ENCODE assay signal across 9 cellular contexts in the genomic region with DNA sequence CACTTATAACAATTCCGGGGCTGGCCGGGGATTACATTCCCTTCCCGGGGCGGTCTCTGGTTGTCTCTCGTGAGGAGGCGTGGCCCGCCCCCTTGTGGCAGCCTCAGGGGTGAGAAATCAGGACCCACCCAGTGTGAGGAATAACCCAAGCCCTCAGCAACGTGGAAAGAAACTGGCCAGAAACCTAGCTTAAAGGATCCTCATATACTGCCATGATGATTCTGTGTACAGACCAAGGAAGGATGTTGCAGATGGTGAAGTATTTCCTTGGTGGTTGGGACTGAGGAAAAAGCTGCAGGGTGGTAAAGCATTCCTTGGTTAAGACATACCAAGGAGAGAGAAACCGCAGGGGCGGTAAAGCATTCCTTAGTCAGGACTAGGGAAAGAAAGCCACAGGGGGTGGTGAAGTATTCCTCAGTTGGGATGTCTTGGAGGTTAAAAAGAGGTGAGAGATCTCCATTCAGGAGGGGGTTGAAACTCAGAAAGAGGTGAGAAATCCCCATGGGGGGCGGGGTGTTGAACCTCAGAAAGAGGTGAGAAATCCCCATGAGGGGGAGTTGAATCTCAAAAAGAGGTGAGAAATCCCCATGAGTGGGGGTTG.
DNase-seq lines count a peak whose midpoint lies in the region; ATAC-seq, FAIRE-seq and TF ChIP-seq lines count a peak whose summit lies in the region.
"Had no signal": no experiment of that assay in that cellular context is flagged by ENCODE, and none has a peak within 500 bp of the region (broad histone marks: within the 10 kb centered on the region; RNA-seq: fewer than 3 reads in every experiment).

No MANE protein-coding gene starts in this region.

- H3K4ac ChIP-seq in IMR-90 (ENCODE audit: low read depth, low read length), result peak overlapping the region; percentile 40; the same call in 1 of the 2 replicates
- H3K4ac ChIP-seq in H1 (replicated peaks; ENCODE audit: insufficient read length, low read depth, low read length), result no peak overlapping the region
- H3K4ac ChIP-seq in neuronal stem cell (ENCODE audit: low read length), result no peak overlapping the region

- H3K27me3 ChIP-seq in IMR-90 (ENCODE audit: control insufficient read depth, insufficient read depth, low read length), result no peaks in the 10 kb centered on the region
- no peaks in the 10 kb centered on the region; a peak in 1 of 7 replicates for H3K27me3 ChIP-seq in H1 (replicated peaks in 1 of 4; ENCODE audit: control insufficient read depth in 3 of 4, extremely low read depth in 1 of 4, insufficient read depth in 3 of 4, low read length in 3 of 4)
- H3K27me3 ChIP-seq in parathyroid adenoma (ENCODE audit: control insufficient read depth, insufficient read depth, low read length), result no peaks in the 10 kb centered on the region
- H3K27me3 ChIP-seq in neuronal stem cell (ENCODE audit: control insufficient read depth in 3 of 3, insufficient read depth in 3 of 3, low read depth in 1 of 3, low read length in 3 of 3), result no peaks in the 10 kb centered on the region

- in situ Hi-C loops in IMR-90 (cut with MboI; ENCODE audit: low sequenced_read_pairs), result no loop called here

- intact Hi-C loops in IMR-90 (cut with micrococcal nuclease), result no loop called here

- H3K4me2 ChIP-seq in IMR-90 (ENCODE audit: low read depth, low read length) (peak overlapping the region; percentile 52; the same call in 1 of the 2 replicates), H1 (ENCODE audit: insufficient read depth in 1 of 2, low read depth in 2 of 2, low read length in 2 of 2) (peak overlapping the region; percentile 64 to 66), parathyroid adenoma (ENCODE audit: low read length) (no peak overlapping the region), neuronal stem cell (ENCODE audit: insufficient read depth, low read length, poor library complexity, severe bottlenecking) (no peak overlapping the region)

- H3K9ac ChIP-seq in IMR-90 (ENCODE audit: low read depth, low read length), result no peak overlapping the region
- no peak overlapping the region for H3K9ac ChIP-seq in H1 (replicated peaks in 1 of 4; ENCODE audit: extremely low read depth in 1 of 4, low read depth in 3 of 4, low read length in 3 of 4)
- no peak overlapping the region for H3K9ac ChIP-seq in parathyroid adenoma
- no peak overlapping the region for H3K9ac ChIP-seq in neuronal stem cell (ENCODE audit: low read depth, low read length, poor library complexity)

- H3K79me1 ChIP-seq in IMR-90 (ENCODE audit: low read depth in 1 of 2, low read length in 2 of 2) (peaks cover 4 to 5% of the 10 kb centered on the region in 2 experiments; a peak in 1 of 4 replicates), H1 (ENCODE audit: low read depth, low read length) (no peaks in the 10 kb centered on the region), neuronal stem cell (ENCODE audit: low read depth, low read length) (no peaks in the 10 kb centered on the region)

- ATAC-seq in IMR-90 (ENCODE audit: low read depth) (peak; percentile 75), HG02884 (IDR thresholded peaks at IDR 0.05; ENCODE audit: unreplicated experiment) (no peak), GM19351 (IDR thresholded peaks at IDR 0.05; ENCODE audit: unreplicated experiment) (no peak)

- CTCF ChIA-PET in IMR-90 (lab: Yijun Ruan, JAX) (no interaction called here), H1 (lab: Charles Lee; ENCODE audit: partially characterized antibody) (interaction anchor here (0.8 to 1.2 kb wide), 8 partner anchors 9 to 113 kb away, joined by 3 to 5 read pairs (median 3); no protein-coding TSS in a partner anchor)

- H2BK12ac ChIP-seq in H1 (ENCODE audit: low read depth, low read length), result peak overlapping the region; percentile 17; the same call in 1 of the 2 replicates
- H2BK12ac ChIP-seq in neuronal stem cell (ENCODE audit: low read length), result no peak overlapping the region

- H2BK5ac ChIP-seq in IMR-90 (ENCODE audit: low read depth, low read length, poor library complexity, severe bottlenecking), result no peak overlapping the region
- H2BK5ac ChIP-seq in H1 (ENCODE audit: low read depth, low read length), result peak overlapping the region; percentile 58; the same call in 1 of the 2 replicates
- H2BK5ac ChIP-seq in neuronal stem cell (ENCODE audit: low read length), result no peak overlapping the region

- H3K9me3 ChIP-seq in IMR-90 (ENCODE audit: control insufficient read depth, insufficient read depth, low read length) (no peaks in the 10 kb centered on the region), H1 (ENCODE audit: insufficient read depth in 2 of 2, low read depth in 1 of 2, low read length in 1 of 2) (no peaks in the 10 kb centered on the region), parathyroid adenoma (ENCODE audit: control insufficient read depth, low read length) (no peaks in the 10 kb centered on the region), neuronal stem cell (replicated peaks in 1 of 2; ENCODE audit: control insufficient read depth in 2 of 2, insufficient read depth in 1 of 2, low read depth in 1 of 2, low read length in 2 of 2) (no peaks in the 10 kb centered on the region)

- H4K5ac ChIP-seq in IMR-90 (ENCODE audit: low read depth, low read length) (no peak overlapping the region), H1 (ENCODE audit: insufficient read length, low read depth, low read length) (no peak overlapping the region)

- H2BK20ac ChIP-seq in IMR-90 (ENCODE audit: low read depth, low read length), result no peak overlapping the region; the same call in 1 of the 2 replicates
- H2BK20ac ChIP-seq in H1 (ENCODE audit: low read length), result no peak overlapping the region

- peak in 1 of 2 experiments; percentile 74; a peak in 1 of 3 replicates for TF ChIP-seq EP300 in H1 (IDR thresholded peaks at IDR 0.05; ENCODE audit: borderline replicate concordance in 1 of 2, low read depth in 2 of 2, low read length in 2 of 2)

- H3K18ac ChIP-seq in IMR-90 (ENCODE audit: low read depth, low read length), result no peak overlapping the region
- H3K18ac ChIP-seq in H1 (ENCODE audit: extremely low read depth, low read length), result peak overlapping the region; percentile 17; the same call in 1 of the 2 replicates
- no peak overlapping the region for H3K18ac ChIP-seq in neuronal stem cell (ENCODE audit: low read length)

- dilution Hi-C loops in IMR-90 (cut with HindIII; ENCODE audit: low sequenced_read_pairs, unreplicated experiment), result no loop called here

- H3K23ac ChIP-seq in IMR-90 (ENCODE audit: low read depth, low read length) (no peak overlapping the region), H1 (ENCODE audit: insufficient read length) (no peak overlapping the region), neuronal stem cell (ENCODE audit: low read depth, low read length, poor library complexity) (no peak overlapping the region)

- POLR2A ChIA-PET in IMR-90 (lab: Charles Lee; ENCODE audit: unreplicated experiment), result interaction anchor here (0.6 kb wide), 1 partner anchor 1136 kb away, joined by 7 read pairs; a partner anchor contains a TSS
- POLR2A ChIA-PET in H1 (lab: Charles Lee; ENCODE audit: partially characterized antibody), result no interaction called here

- H2BK15ac ChIP-seq in IMR-90 (ENCODE audit: low read depth, low read length) (no peak overlapping the region), H1 (ENCODE audit: low read length) (no peak overlapping the region), neuronal stem cell (ENCODE audit: low read length) (no peak overlapping the region)

- no peak overlapping the region for H4K91ac ChIP-seq in IMR-90 (ENCODE audit: insufficient read depth, low read depth, low read length)
- H4K91ac ChIP-seq in H1 (replicated peaks; ENCODE audit: insufficient read length, low read length), result no peak overlapping the region
- H4K91ac ChIP-seq in neuronal stem cell (ENCODE audit: low read depth, low read length, poor library complexity), result no peak overlapping the region

- H3K14ac ChIP-seq in IMR-90 (replicated peaks; ENCODE audit: low read depth, low read length) (no peak overlapping the region), H1 (ENCODE audit: insufficient read length) (no peak overlapping the region), neuronal stem cell (ENCODE audit: low read length) (no peak overlapping the region)

- no peaks in the 10 kb centered on the region; the same call in 1 of the 2 replicates for H3K23me2 ChIP-seq in H1 (ENCODE audit: low read depth, low read length)

- WGBS in IMR-90 (ENCODE audit: extremely low coverage in 2 of 2, insufficient read length in 1 of 2), 2 experiments, result 20% methylated on average over 1 of the region's 11 CpGs; no CpG with 5 or more reads in 1 of the 2 experiments
- 31% methylated on average over 11 of the region's 11 CpGs; no CpG with 5 or more reads in 1 of the 2 experiments for WGBS in H1 (ENCODE audit: extremely low coverage in 1 of 2, insufficient coverage in 1 of 2, insufficient read length in 1 of 2, insufficient replicate concordance in 2 of 2, low coverage in 1 of 2, low lambda C conversion rate in 2 of 2, missing lambda C conversion rate in 1 of 2), 2 experiments
- no CpG with 5 or more reads among the region's 11 CpGs for WGBS in neuronal stem cell (ENCODE audit: extremely low coverage in 2 of 2, insufficient read length in 2 of 2, insufficient replicate concordance in 1 of 2), 2 donors

- peaks cover 4% of the 10 kb centered on the region; the same call in 1 of the 2 replicates for H3K9me1 ChIP-seq in IMR-90 (ENCODE audit: insufficient read depth, low read length)

- H3K36me3 ChIP-seq in IMR-90 (ENCODE audit: control insufficient read depth, insufficient read depth, low read length), result no peaks in the 10 kb centered on the region
- H3K36me3 ChIP-seq in H1 (ENCODE audit: control insufficient read depth in 2 of 4, insufficient read depth in 4 of 4, low read length in 3 of 4), result no peaks in the 10 kb centered on the region
- no peaks in the 10 kb centered on the region for H3K36me3 ChIP-seq in parathyroid adenoma (ENCODE audit: control insufficient read depth, insufficient read depth, low read length)
- H3K36me3 ChIP-seq in neuronal stem cell (replicated peaks in 1 of 2; ENCODE audit: control insufficient read depth in 2 of 2, insufficient read depth in 2 of 2, low read length in 2 of 2), result no peaks in the 10 kb centered on the region

- no peak overlapping the region for H3K56ac ChIP-seq in IMR-90 (ENCODE audit: extremely low read depth, insufficient read depth, low read length)
- H3K56ac ChIP-seq in H1 (replicated peaks; ENCODE audit: insufficient read length, low read depth, low read length), result no peak overlapping the region

- BruUV-seq in IMR-90 (replicated peaks; lab: Mats Ljungman, UMichigan), result no TSS peak

- H2AK5ac ChIP-seq in IMR-90 (ENCODE audit: low read depth, low read length) (no peak overlapping the region), H1 (ENCODE audit: low read depth, low read length) (no peak overlapping the region), neuronal stem cell (ENCODE audit: low read depth, low read length) (no peak overlapping the region)

- peaks cover 4% of the 10 kb centered on the region; the same call in 1 of the 2 replicates for H3K4me1 ChIP-seq in IMR-90 (ENCODE audit: control insufficient read depth, insufficient read depth, low read length)
- H3K4me1 ChIP-seq in H1 (replicated peaks in 1 of 4; ENCODE audit: control insufficient read depth in 3 of 4, insufficient read depth in 4 of 4, low read length in 3 of 4), result peaks cover 4 to 17% (median 8%) of the 10 kb centered on the region in 4 experiments
- H3K4me1 ChIP-seq in parathyroid adenoma, result no peaks in the 10 kb centered on the region
- peaks cover 0 to 1% of the 10 kb centered on the region in 2 donors for H3K4me1 ChIP-seq in neuronal stem cell (ENCODE audit: control insufficient read depth in 2 of 2, insufficient read depth in 1 of 2, low read depth in 1 of 2, low read length in 2 of 2)

- TF ChIP-seq POLR2A in IMR-90 (IDR thresholded peaks at IDR 0.05; ENCODE audit: low read depth, low read length) (no peak), H1 (IDR thresholded peaks at IDR 0.05; ENCODE audit: control extremely low read depth in 1 of 2, low read depth in 2 of 2, low read length in 2 of 2) (no peak)

- TF ChIP-seq CTCF in IMR-90 (conservative IDR thresholded peaks at IDR 0.05; ENCODE audit: low read depth, low read length) (peak; percentile 19; the same call in 1 of the 2 replicates), H1 (IDR thresholded peaks at IDR 0.05; ENCODE audit: control extremely low read depth in 1 of 3, insufficient read depth in 1 of 3, low read depth in 1 of 3, low read length in 3 of 3) (peak; percentile 56 to 63 (median 59)), parathyroid adenoma (IDR thresholded peaks at IDR 0.05) (peak; percentile 28)

- peak; percentile 94 for FAIRE-seq in H1 (lab: Jason Lieb, UNC)
- FAIRE-seq: colon had no signal

- H2AK9ac ChIP-seq in IMR-90 (replicated peaks; ENCODE audit: low read depth, low read length, poor library complexity), result peak overlapping the region; percentile 1

- H4K8ac ChIP-seq in IMR-90 (ENCODE audit: low read depth in 2 of 2, low read length in 2 of 2) (no peak overlapping the region), H1 (ENCODE audit: extremely low read depth, insufficient read depth, low read length) (no peak overlapping the region), neuronal stem cell (ENCODE audit: low read depth, low read length) (no peak overlapping the region)

- H3K4me3 ChIP-seq in IMR-90 (ENCODE audit: insufficient read depth, low read depth, low read length) (no peak overlapping the region), H1 (ENCODE audit: extremely low read depth in 1 of 4, insufficient read depth in 2 of 4, low read depth in 3 of 4, low read length in 4 of 4) (peak overlapping the region in 2 of 4 experiments; percentile 10 to 26; a peak in 3 of 8 replicates), parathyroid adenoma (ENCODE audit: low read depth, low read length) (no peak overlapping the region), neuronal stem cell (ENCODE audit: low read length in 2 of 2) (no peak overlapping the region)

- H4K20me1 ChIP-seq in IMR-90 (ENCODE audit: insufficient read depth, low read length) (no peaks in the 10 kb centered on the region), H1 (replicated peaks in 1 of 2; ENCODE audit: control insufficient read depth in 1 of 2, insufficient read depth in 2 of 2, low read length in 2 of 2) (peaks cover 0 to 3% of the 10 kb centered on the region in 2 experiments)

- H2BK120ac ChIP-seq in IMR-90 (ENCODE audit: low read depth, low read length), result no peak overlapping the region
- H2BK120ac ChIP-seq in H1 (replicated peaks; ENCODE audit: low read depth, low read length), result no peak overlapping the region
- no peak overlapping the region for H2BK120ac ChIP-seq in neuronal stem cell (ENCODE audit: low read depth, low read length)

- no peaks in the 10 kb centered on the region for H3K79me2 ChIP-seq in H1 (ENCODE audit: control insufficient read depth in 1 of 2, insufficient read depth in 2 of 2, low read length in 2 of 2)
- H3K79me2 ChIP-seq in parathyroid adenoma, result no peaks in the 10 kb centered on the region

- H3K27ac ChIP-seq in IMR-90 (ENCODE audit: insufficient read depth, low read length) (no peak overlapping the region), H1 (ENCODE audit: low read depth, low read length) (peak overlapping the region; percentile 37; the same call in 1 of the 2 replicates), parathyroid adenoma (no peak overlapping the region), neuronal stem cell (replicated peaks; ENCODE audit: low read length) (no peak overlapping the region)

- DNase-seq in EL, result peak; percentile 44
- peak; percentile 74 for DNase-seq in IMR-90
- peak; percentile 47 to 83 for DNase-seq in H1 (ENCODE audit: low read depth in 1 of 2, low spot score in 2 of 2)
- DNase-seq in dedifferentiated amniotic fluid mesenchymal stem cell (ENCODE audit: extremely low spot score), result no peak
- no peak for DNase-seq in neuronal stem cell (ENCODE audit: low spot score)

- H2AFZ ChIP-seq in IMR-90 (replicated peaks; ENCODE audit: low read length, poor library complexity) (peak overlapping the region; percentile 7), H1 (ENCODE audit: low read length) (0 out of 2 replicates have a peak overlapping the region, but pooled peaks have one; percentile 8), parathyroid adenoma (no peak overlapping the region), neuronal stem cell (ENCODE audit: low read length) (no peak overlapping the region)

- no peak for TF ChIP-seq RAD21 in IMR-90 (IDR thresholded peaks at IDR 0.05; ENCODE audit: low read length)
- peak; percentile 48 to 69 for TF ChIP-seq RAD21 in H1 (IDR thresholded peaks at IDR 0.05 in 1 of 2, conservative IDR thresholded peaks at IDR 0.05 in 1 of 2; ENCODE audit: low read depth in 2 of 2, low read length in 2 of 2)

Comparison
In these comparisons a context has a peak if more than half of its experiments do, and no peak if none do; other contexts are left out.
1. DNase-seq: peak in EL (single experiment), IMR-90 (single experiment) and H1 (2 of 2); none in dedifferentiated amniotic fluid mesenchymal stem cell (single experiment) and neuronal stem cell (single experiment).
2. H2AFZ ChIP-seq: peak in IMR-90 (single experiment) and H1 (single experiment); none in parathyroid adenoma (single experiment) and neuronal stem cell (single experiment).
3. H3K4me2 ChIP-seq: peak in IMR-90 (single experiment) and H1 (2 of 2); none in parathyroid adenoma (single experiment) and neuronal stem cell (single experiment).
4. Peak in every context shown above with its lines, with median percentiles within 50 percentile points of each other: CTCF ChIP-seq.